ENCODE assay signal across 8 cellular contexts in the genomic region with DNA sequence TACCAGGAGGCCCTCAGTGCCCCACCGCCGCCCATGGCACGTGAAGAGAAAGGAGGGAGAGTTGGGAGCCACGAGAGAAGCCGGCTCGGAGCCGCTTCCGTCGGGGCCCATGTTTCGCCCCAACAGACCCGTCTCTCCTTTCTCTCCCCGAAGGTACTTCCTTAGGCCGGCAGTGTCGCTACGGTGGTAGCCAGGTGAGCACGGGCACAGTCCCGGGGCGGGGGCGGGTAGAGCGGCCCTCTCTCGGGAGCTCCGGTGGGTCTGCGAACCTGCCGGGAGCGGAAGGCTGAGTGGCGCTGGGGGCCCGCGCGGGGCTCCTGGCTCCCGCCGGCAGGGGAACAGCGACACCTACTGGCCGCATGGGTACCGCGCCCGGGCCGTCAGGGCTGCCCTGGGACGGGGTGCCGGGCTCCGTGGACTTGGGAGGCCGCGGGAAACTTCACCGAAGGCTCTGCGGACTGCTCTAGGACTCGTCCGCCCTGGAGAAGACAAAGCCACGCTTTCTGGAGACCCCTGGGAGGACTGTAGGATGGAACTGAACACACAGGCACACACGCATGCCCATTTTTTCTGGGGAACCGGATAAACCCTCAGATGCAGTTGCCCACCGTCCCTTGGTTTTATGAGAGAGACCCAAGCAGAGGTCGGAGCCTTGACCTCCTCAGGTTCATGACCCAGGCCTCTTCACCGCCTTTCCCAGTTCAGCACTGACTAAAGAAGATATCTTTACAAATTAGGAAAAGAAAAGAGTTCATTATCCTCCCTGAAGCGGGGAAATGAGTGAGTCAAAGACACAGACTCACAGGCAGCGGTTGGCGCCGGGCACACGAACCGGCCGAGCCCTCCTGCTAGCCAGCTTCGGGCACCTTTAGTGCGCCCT.
DNase-seq lines count a peak whose midpoint lies in the region; ATAC-seq and TF ChIP-seq lines count a peak whose summit lies in the region.

No MANE protein-coding gene starts in this region.

- peak overlapping the region; percentile 29 for H3K4me3 ChIP-seq in CD8-positive, alpha-beta T cell (ENCODE audit: low read depth, low read length)
- H3K4me3 ChIP-seq in Panc1 (ENCODE audit: low read depth in 2 of 2, low read length in 2 of 2): peak overlapping the region; percentile 50 to 62
- peak overlapping the region; percentile 47 for H3K4me3 ChIP-seq in fibroblast of villous mesenchyme (ENCODE audit: low read depth, low read length)
- H3K4me3 ChIP-seq in neuronal stem cell (ENCODE audit: low read length in 2 of 2): peak overlapping the region in 1 of 2 donors; percentile 66

- no peaks in the 10 kb centered on the region for H3K36me3 Mint-ChIP-seq in CD8-positive, alpha-beta T cell
- H3K36me3 Mint-ChIP-seq in activated T-helper 1 cell treated with anti-CD3 and anti-CD28 coated beads, Interleukin-12 subunit alpha, Interleukin-12 subunit beta, Interleukin-2, Interleukin-4 antibody, amounts not matched to agents 30 ng/mL and 10 ng/mL and 1 ng/mL, durations not matched to agents 14 hours and 24 hours and 36 hours (ENCODE audit: low read depth): peaks cover 2% of the 10 kb centered on the region

- POLR2A ChIA-PET in CD8-positive, alpha-beta T cell (lab: Charles Lee): no interaction called here
- POLR2A ChIA-PET in Panc1 (lab: Charles Lee): interaction anchor here (0.6 kb wide), 1 partner anchor 44 kb away, joined by 3 read pairs; no protein-coding TSS in a partner anchor

- peak; percentile 89 for TF ChIP-seq CTCF in CD8-positive, alpha-beta T cell (IDR thresholded peaks at IDR 0.05)
- TF ChIP-seq CTCF in Panc1 (IDR thresholded peaks at IDR 0.05) (peak; percentile 97), fibroblast of villous mesenchyme (IDR thresholded peaks at IDR 0.05; ENCODE audit: insufficient read depth, low read depth, low read length) (peak; percentile 87)

- H3K4me1 Mint-ChIP-seq in CD8-positive, alpha-beta T cell (ENCODE audit: low read depth): peaks cover 20% of the 10 kb centered on the region
- peaks cover 31% of the 10 kb centered on the region for H3K4me1 Mint-ChIP-seq in activated T-helper 1 cell treated with anti-CD3 and anti-CD28 coated beads, Interleukin-12 subunit alpha, Interleukin-12 subunit beta, Interleukin-2, Interleukin-4 antibody, amounts not matched to agents 30 ng/mL and 10 ng/mL and 1 ng/mL, durations not matched to agents 14 hours and 24 hours and 36 hours (ENCODE audit: low read depth)

- peak; percentile 59 to 88 (median 73) for DNase-seq in CD8-positive, alpha-beta T cell
- DNase-seq in Panc1 (ENCODE audit: low read depth, low spot score) (no peak), fibroblast of villous mesenchyme (ENCODE audit: low read depth) (peak; percentile 36), neuronal stem cell (ENCODE audit: low spot score) (no peak), substantia nigra (lab: John Stamatoyannopoulos, UW) (peak in 41 of 49 donors; percentile 10 to 93 (median 80))
- DNase-seq in activated T-helper 1 cell treated with anti-CD3 and anti-CD28 coated beads, Interleukin-12 subunit alpha, Interleukin-12 subunit beta, Interleukin-2, Interleukin-4 antibody, amounts not matched to agents 30 ng/mL and 10 ng/mL and 1 ng/mL, durations not matched to agents 14 hours and 24 hours and 36 hours (ENCODE audit: low spot score): peak; percentile 71

- peaks cover 62% of the 10 kb centered on the region for H3K27me3 ChIP-seq in CD8-positive, alpha-beta T cell (ENCODE audit: insufficient read depth, low read length)
- H3K27me3 ChIP-seq in Panc1 (ENCODE audit: control insufficient read depth, insufficient read depth, low read length) (no peaks in the 10 kb centered on the region), neuronal stem cell (ENCODE audit: control insufficient read depth in 3 of 3, insufficient read depth in 3 of 3, low read depth in 1 of 3, low read length in 3 of 3) (peaks cover 42 to 90% (median 87%) of the 10 kb centered on the region in 3 experiments)

- H3K27ac Mint-ChIP-seq in CD8-positive, alpha-beta T cell: no peak overlapping the region
- H3K27ac Mint-ChIP-seq in activated T-helper 1 cell treated with anti-CD3 and anti-CD28 coated beads, Interleukin-12 subunit alpha, Interleukin-12 subunit beta, Interleukin-2, Interleukin-4 antibody, amounts not matched to agents 30 ng/mL and 10 ng/mL and 1 ng/mL, durations not matched to agents 14 hours and 24 hours and 36 hours: no peak overlapping the region

- intact Hi-C loops in CD8-positive, alpha-beta T cell (cut with DNase I, micrococcal nuclease): loop anchor here (1.0 to 5.0 kb wide), 4 partner anchors 408 to 1802 kb away; no protein-coding TSS in a partner anchor
- intact Hi-C loops in Panc1 (cut with micrococcal nuclease; ENCODE audit: unreplicated experiment): loop anchor here (1.0 to 2.0 kb wide), 2 partner anchors 539 to 900 kb away; no protein-coding TSS in a partner anchor
- intact Hi-C loops in activated T-helper 1 cell treated with anti-CD3 and anti-CD28 coated beads, Interleukin-12 subunit alpha, Interleukin-12 subunit beta, Interleukin-2, Interleukin-4 antibody, amounts not matched to agents 30 ng/mL and 10 ng/mL and 1 ng/mL, durations not matched to agents 14 hours and 24 hours and 36 hours (cut with micrococcal nuclease): loop anchor here (1.0 to 2.0 kb wide), 2 partner anchors 538 to 899 kb away; no protein-coding TSS in a partner anchor

- no peak overlapping the region for H2BK120ac ChIP-seq in neuronal stem cell (ENCODE audit: low read depth, low read length)

- no peak overlapping the region for H4K8ac ChIP-seq in neuronal stem cell (ENCODE audit: low read depth, low read length)

- no CpG with 5 or more reads among the region's 61 CpGs for WGBS in neuronal stem cell (ENCODE audit: extremely low coverage in 2 of 2, insufficient read length in 2 of 2, insufficient replicate concordance in 1 of 2), 2 donors

- peaks cover 22% of the 10 kb centered on the region for H3K4me1 ChIP-seq in CD8-positive, alpha-beta T cell (ENCODE audit: insufficient read depth, low read length)
- peaks cover 19% of the 10 kb centered on the region for H3K4me1 ChIP-seq in Panc1 (ENCODE audit: control insufficient read depth, insufficient read depth, low read length)
- peaks cover 7 to 8% of the 10 kb centered on the region in 2 donors for H3K4me1 ChIP-seq in neuronal stem cell (ENCODE audit: control insufficient read depth in 2 of 2, insufficient read depth in 1 of 2, low read depth in 1 of 2, low read length in 2 of 2)

- H2AK5ac ChIP-seq in neuronal stem cell (ENCODE audit: low read depth, low read length): no peak overlapping the region

- peak overlapping the region; percentile 20 for H3K23ac ChIP-seq in neuronal stem cell (ENCODE audit: low read depth, low read length, poor library complexity)

- H3K9me3 ChIP-seq in CD8-positive, alpha-beta T cell (ENCODE audit: low read length): no peaks in the 10 kb centered on the region
- H3K9me3 ChIP-seq in Panc1 (ENCODE audit: control insufficient read depth, insufficient read depth, low read depth, low read length): no peaks in the 10 kb centered on the region
- no peaks in the 10 kb centered on the region for H3K9me3 ChIP-seq in neuronal stem cell (replicated peaks in 1 of 2; ENCODE audit: control insufficient read depth in 2 of 2, insufficient read depth in 1 of 2, low read depth in 1 of 2, low read length in 2 of 2)

- no peak overlapping the region for H2BK15ac ChIP-seq in neuronal stem cell (ENCODE audit: low read length)

- no peak overlapping the region for H2BK12ac ChIP-seq in neuronal stem cell (ENCODE audit: low read length)

- no peaks in the 10 kb centered on the region for H3K36me3 ChIP-seq in CD8-positive, alpha-beta T cell (ENCODE audit: insufficient read depth, low read length)
- H3K36me3 ChIP-seq in Panc1 (ENCODE audit: control insufficient read depth, insufficient read depth, low read length) (no peaks in the 10 kb centered on the region), neuronal stem cell (replicated peaks in 1 of 2; ENCODE audit: control insufficient read depth in 2 of 2, insufficient read depth in 2 of 2, low read length in 2 of 2) (no peaks in the 10 kb centered on the region)

- peak overlapping the region; percentile 87 for H2AFZ ChIP-seq in neuronal stem cell (ENCODE audit: low read length)

- H3K4ac ChIP-seq in neuronal stem cell (ENCODE audit: low read length): no peak overlapping the region

- peak overlapping the region; percentile 57 for H3K18ac ChIP-seq in neuronal stem cell (ENCODE audit: low read length)

- no peak overlapping the region for H3K27ac ChIP-seq in CD8-positive, alpha-beta T cell (ENCODE audit: low read depth, low read length)
- peak overlapping the region; percentile 69 for H3K27ac ChIP-seq in Panc1 (ENCODE audit: low read length)
- no peak overlapping the region for H3K27ac ChIP-seq in neuronal stem cell (replicated peaks; ENCODE audit: low read length)
- H3K27ac ChIP-seq in substantia nigra (ENCODE audit: low read depth, low read length, poor library complexity, severe bottlenecking): peak overlapping the region; percentile 79

- no TSS peak for BruUV-seq in Panc1 (replicated peaks; lab: Mats Ljungman, UMichigan)

- CTCF ChIA-PET in CD8-positive, alpha-beta T cell (lab: Charles Lee): interaction anchor here (0.7 to 7.6 kb wide), 15 partner anchors 10 to 1027 kb away, joined by 3 to 93 read pairs (median 3); no protein-coding TSS in a partner anchor
- CTCF ChIA-PET in Panc1 (lab: Charles Lee): no interaction called here

- no peak overlapping the region for H2BK5ac ChIP-seq in neuronal stem cell (ENCODE audit: low read length)

- peak overlapping the region; percentile 81 for H3K4me2 ChIP-seq in neuronal stem cell (ENCODE audit: insufficient read depth, low read length, poor library complexity, severe bottlenecking)

- no peak overlapping the region for H3K9ac ChIP-seq in neuronal stem cell (ENCODE audit: low read depth, low read length, poor library complexity)

- H3K79me1 ChIP-seq in neuronal stem cell (ENCODE audit: low read depth, low read length): no peaks in the 10 kb centered on the region

- H3K14ac ChIP-seq in neuronal stem cell (ENCODE audit: low read length): no peak overlapping the region

- H3K4me3 Mint-ChIP-seq in CD8-positive, alpha-beta T cell: peak overlapping the region; percentile 61
- H3K4me3 Mint-ChIP-seq in activated T-helper 1 cell treated with anti-CD3 and anti-CD28 coated beads, Interleukin-12 subunit alpha, Interleukin-12 subunit beta, Interleukin-2, Interleukin-4 antibody, amounts not matched to agents 30 ng/mL and 10 ng/mL and 1 ng/mL, durations not matched to agents 14 hours and 24 hours and 36 hours: peak overlapping the region; percentile 26

- H4K91ac ChIP-seq in neuronal stem cell (ENCODE audit: low read depth, low read length, poor library complexity): no peak overlapping the region

- peaks cover 75% of the 10 kb centered on the region for H3K27me3 Mint-ChIP-seq in CD8-positive, alpha-beta T cell (ENCODE audit: low read depth)
- peaks cover 81% of the 10 kb centered on the region for H3K27me3 Mint-ChIP-seq in activated T-helper 1 cell treated with anti-CD3 and anti-CD28 coated beads, Interleukin-12 subunit alpha, Interleukin-12 subunit beta, Interleukin-2, Interleukin-4 antibody, amounts not matched to agents 30 ng/mL and 10 ng/mL and 1 ng/mL, durations not matched to agents 14 hours and 24 hours and 36 hours (ENCODE audit: insufficient read depth)

- ATAC-seq in CD8-positive, alpha-beta T cell: peak; percentile 82
- peak; percentile 82 for ATAC-seq in GM19452 (IDR thresholded peaks at IDR 0.05; ENCODE audit: unreplicated experiment)
- ATAC-seq in HG03520 (IDR thresholded peaks at IDR 0.05; ENCODE audit: unreplicated experiment): peak; percentile 64
- ATAC-seq in Panc1: peak; percentile 93

- H3K9me3 Mint-ChIP-seq in CD8-positive, alpha-beta T cell: no peaks in the 10 kb centered on the region
- H3K9me3 Mint-ChIP-seq in activated T-helper 1 cell treated with anti-CD3 and anti-CD28 coated beads, Interleukin-12 subunit alpha, Interleukin-12 subunit beta, Interleukin-2, Interleukin-4 antibody, amounts not matched to agents 30 ng/mL and 10 ng/mL and 1 ng/mL, durations not matched to agents 14 hours and 24 hours and 36 hours: no peaks in the 10 kb centered on the region

- in situ Hi-C loops in Panc1 (cut with HindIII; ENCODE audit: low pct_unique_long_range_greater_than_20kb, low sequenced_read_pairs): loop anchor here (25.0 kb wide), 1 partner anchor 918 kb away; no protein-coding TSS in a partner anchor

Comparison
In these comparisons a context has a peak if more than half of its experiments do, and no peak if none do; other contexts are left out.
1. DNase-seq: peak in CD8-positive, alpha-beta T cell (7 of 7), activated T-helper 1 cell treated with anti-CD3 and anti-CD28 coated beads, Interleukin-12 subunit alpha, Interleukin-12 subunit beta, Interleukin-2, Interleukin-4 antibody, amounts not matched to agents 30 ng/mL and 10 ng/mL and 1 ng/mL, durations not matched to agents 14 hours and 24 hours and 36 hours (single experiment), fibroblast of villous mesenchyme (single experiment) and substantia nigra (41 of 49); none in Panc1 (single experiment) and neuronal stem cell (single experiment).
2. H3K27ac ChIP-seq: peak in Panc1 (single experiment) and substantia nigra (single experiment); none in CD8-positive, alpha-beta T cell (single experiment) and neuronal stem cell (single experiment).
3. Peak in every context shown above with its lines, with median percentiles within 50 percentile points of each other: ATAC-seq and CTCF ChIP-seq.